12 cellular contexts compared by ENCODE assay signal in genomic region chr10:35453855-35454532, GRCh38.
DNase-seq lines count a peak whose midpoint lies in the region; ATAC-seq and TF ChIP-seq lines count a peak whose summit lies in the region.
"Had no signal": no experiment of that assay in that cellular context is flagged by ENCODE, and none has a peak within 500 bp of the region (broad histone marks: within the 10 kb centered on the region; RNA-seq: fewer than 3 reads in every experiment).

No MANE protein-coding gene starts in this region.

- TF ChIP-seq CTCF in AG10803 (conservative IDR thresholded peaks at IDR 0.05; ENCODE audit: low read length) (no peak), PC-3 (conservative IDR thresholded peaks at IDR 0.05; ENCODE audit: low read depth, low read length) (no peak), WTC11 (IDR thresholded peaks at IDR 0.05) (no peak)

- H3K9me3 Mint-ChIP-seq in naive thymus-derived CD8-positive, alpha-beta T cell: peaks cover 0 to 4% (median 0%) of the 10 kb centered on the region in 9 donors
- H3K9me3 Mint-ChIP-seq in WTC11: no peaks in the 10 kb centered on the region

- ATAC-seq in PC-3: peak; percentile 65
- ATAC-seq in naive thymus-derived CD8-positive, alpha-beta T cell: no peak
- no peak for ATAC-seq in WTC11
- ATAC-seq in HG03439 (IDR thresholded peaks at IDR 0.05; ENCODE audit: unreplicated experiment): no peak
- ATAC-seq in GM21423 (IDR thresholded peaks at IDR 0.05; ENCODE audit: unreplicated experiment): no peak
- ATAC-seq: GM12878 had no signal

- peaks cover 21% of the 10 kb centered on the region for H3K4me1 ChIP-seq in PC-3 (ENCODE audit: insufficient read depth, low read length)

- peaks cover 0 to 9% (median 2%) of the 10 kb centered on the region in 3 donors for H3K36me3 Mint-ChIP-seq in naive thymus-derived CD8-positive, alpha-beta T cell
- H3K36me3 Mint-ChIP-seq in WTC11: no peaks in the 10 kb centered on the region

- no peaks in the 10 kb centered on the region for H3F3A ChIP-seq in PC-3 (ENCODE audit: low read length, unreplicated experiment)

- POLR2A ChIA-PET in PC-3 (lab: Charles Lee; ENCODE audit: unreplicated experiment) (no interaction called here), WTC11 (lab: Charles Lee) (no interaction called here)
- POLR2A ChIA-PET in naive thymus-derived CD8-positive, alpha-beta T cell (lab: Charles Lee): no interaction called here

- H3K27ac Mint-ChIP-seq in naive thymus-derived CD8-positive, alpha-beta T cell: peak overlapping the region in 7 of 10 donors; percentile 12 to 56 (median 38)
- no peak overlapping the region for H3K27ac Mint-ChIP-seq in WTC11
- H3K27ac Mint-ChIP-seq: memory B cell had no signal

- no TSS peak for BruUV-seq in PC-3 (replicated peaks; lab: Mats Ljungman, UMichigan)

- H3K9ac ChIP-seq in PC-3 (ENCODE audit: low read length): no peak overlapping the region

- CTCF ChIA-PET in PC-3 (lab: Charles Lee) (no interaction called here), WTC11 (lab: Charles Lee) (no interaction called here)

- no peaks in the 10 kb centered on the region for H3K9me3 ChIP-seq in PC-3 (ENCODE audit: low read length)
- H3K9me3 ChIP-seq: BE2C had no signal

- no peaks in the 10 kb centered on the region for H3K9me2 ChIP-seq in PC-3 (replicated peaks; ENCODE audit: low read length)

- intact Hi-C loops in PC-3 (cut with micrococcal nuclease): loop anchor here (2.0 kb wide), 1 partner anchor 117 kb away; the partner anchor contains the start of gene CCNY

- no peaks in the 10 kb centered on the region for H3K27me3 Mint-ChIP-seq in naive thymus-derived CD8-positive, alpha-beta T cell
- no peaks in the 10 kb centered on the region for H3K27me3 Mint-ChIP-seq in WTC11 (ENCODE audit: low read depth)
- H3K27me3 Mint-ChIP-seq: memory B cell had no signal

- H3K4me2 ChIP-seq in PC-3 (ENCODE audit: low read length): peak overlapping the region; percentile 35

- H3K36me3 ChIP-seq in PC-3 (ENCODE audit: low read depth, low read length): no peaks in the 10 kb centered on the region
- H3K36me3 ChIP-seq: BE2C had no signal

- H3K4me3 Mint-ChIP-seq in naive thymus-derived CD8-positive, alpha-beta T cell: peak overlapping the region in 2 of 10 donors; percentile 33 to 39
- no peak overlapping the region for H3K4me3 Mint-ChIP-seq in WTC11
- H3K4me3 Mint-ChIP-seq: memory B cell had no signal

- H3K27me3 ChIP-seq in PC-3 (ENCODE audit: low read length): no peaks in the 10 kb centered on the region
- H3K27me3 ChIP-seq: BE2C had no signal

- peak overlapping the region; percentile 23 for H3K27ac ChIP-seq in PC-3 (ENCODE audit: low read length)

- peak; percentile 54 for DNase-seq in AG10803 (ENCODE audit: low read depth)
- DNase-seq in PC-3: peak; percentile 89
- DNase-seq in fibroblast of gingiva (ENCODE audit: low read depth): peak; percentile 54
- DNase-seq in naive thymus-derived CD8-positive, alpha-beta T cell: no peak
- DNase-seq in WTC11 (ENCODE audit: low spot score): no peak
- no peak for DNase-seq in GOT3 (lab: John Stamatoyannopoulos, UW)
- DNase-seq: BE2C, NCI-H1930 had no signal

- peak overlapping the region; percentile 39 for H3K4me3 ChIP-seq in AG10803 (ENCODE audit: low read length)
- H3K4me3 ChIP-seq in PC-3 (ENCODE audit: low read length): no peak overlapping the region
- H3K4me3 ChIP-seq: GM12878 had no signal

- H3K79me2 ChIP-seq in PC-3 (ENCODE audit: low read length): peaks cover 96% of the 10 kb centered on the region

- H4K20me1 ChIP-seq in PC-3 (ENCODE audit: low read length): peaks cover 12% of the 10 kb centered on the region; the same call in 1 of the 2 replicates

- H3K4me1 Mint-ChIP-seq in naive thymus-derived CD8-positive, alpha-beta T cell: peaks cover 44 to 91% (median 69%) of the 10 kb centered on the region in 4 donors
- peaks cover 67% of the 10 kb centered on the region for H3K4me1 Mint-ChIP-seq in WTC11

- no peak overlapping the region for H2AFZ ChIP-seq in PC-3 (ENCODE audit: low read length)

TF ChIP-seq in WTC11, 78 proteins besides CTCF, POLR2A, EP300 and RAD21:
- no peak for TF ChIP-seq NR3C1 (CRISPR knock-in tag; conservative IDR thresholded peaks at IDR 0.05; ENCODE audit: low read depth)

Comparison
In these comparisons a context has a peak if more than half of its experiments do, and no peak if none do; other contexts are left out.
1. DNase-seq: peak in AG10803 (single experiment), PC-3 (single experiment) and fibroblast of gingiva (single experiment); none in naive thymus-derived CD8-positive, alpha-beta T cell (0 of 10), WTC11 (single experiment) and GOT3 (single experiment).